ENCODE assay signal across 14 cellular contexts in the genomic region with DNA sequence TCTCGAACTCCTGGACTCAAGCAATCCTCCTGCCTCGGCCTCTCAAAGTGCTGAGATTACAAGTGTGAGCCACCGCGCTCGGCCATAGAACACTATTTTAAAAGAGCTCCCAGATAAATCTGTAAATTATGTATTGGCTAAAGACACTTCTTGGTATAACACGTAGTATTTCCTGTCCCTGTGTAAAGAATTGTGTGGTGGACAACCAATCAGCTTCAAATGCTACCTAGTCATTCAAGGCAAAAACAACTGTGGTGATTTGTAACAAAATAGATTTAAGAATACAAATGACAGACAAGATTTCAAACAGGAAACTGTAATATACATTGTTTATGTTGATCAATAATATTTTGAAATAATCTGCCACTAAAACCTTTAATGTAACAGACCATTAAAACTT. TPM values are rescaled to one million over a fixed set of nuclear protein-coding genes. Genes with fewer than 3 reads are reported as not detected.
DNase-seq lines count a peak whose midpoint lies in the region; ATAC-seq and TF ChIP-seq lines count a peak whose summit lies in the region.
"Had no signal": no experiment of that assay in that cellular context is flagged by ENCODE, and none has a peak within 500 bp of the region (broad histone marks: within the 10 kb centered on the region; RNA-seq: fewer than 3 reads in every experiment).

No MANE protein-coding gene starts in this region.

- DNase-seq in left ventricle myocardium inferior (no peak), cardiac septum (ENCODE audit: low spot score) (no peak), memory B cell (ENCODE audit: low spot score in 2 of 2) (no peak), NCI-H446 (lab: John Stamatoyannopoulos, UW) (no peak), kidney glomerular epithelial cell (lab: John Stamatoyannopoulos, UW) (no peak)
- no peak for DNase-seq in activated CD4-positive, alpha-beta memory T cell treated with anti-CD3 and anti-CD28 coated beads, Interleukin-2, amount 10 ng/mL, durations not matched to agents 7 days and 5 days
- DNase-seq in stimulated activated CD4-positive, alpha-beta T cell treated with anti-CD3 and anti-CD28 coated beads, Interleukin-2, amount 100 ng/mL, for 24 hours, result no peak
- DNase-seq: mesendoderm, NCI-H146, NCI-H526, T1000 had no signal

- H3K27ac Mint-ChIP-seq in activated CD4-positive, alpha-beta memory T cell treated with anti-CD3 and anti-CD28 coated beads, Interleukin-2, amount 10 ng/mL, durations not matched to agents 7 days and 5 days, result peak overlapping the region; percentile 100
- H3K27ac Mint-ChIP-seq in memory B cell, result peak overlapping the region; percentile 98
- H3K27ac Mint-ChIP-seq: type B pancreatic cell had no signal

- no peaks in the 10 kb centered on the region for H3K27me3 Mint-ChIP-seq in activated CD4-positive, alpha-beta memory T cell treated with anti-CD3 and anti-CD28 coated beads, Interleukin-2, amount 10 ng/mL, durations not matched to agents 7 days and 5 days
- no peaks in the 10 kb centered on the region for H3K27me3 Mint-ChIP-seq in memory B cell
- H3K27me3 Mint-ChIP-seq: type B pancreatic cell had no signal

- CTCF ChIA-PET in activated CD4-positive, alpha-beta memory T cell treated with anti-CD3 and anti-CD28 coated beads, Interleukin-2, amount 10 ng/mL, durations not matched to agents 7 days and 5 days (lab: Charles Lee), result interaction anchor here (1.0 to 13.1 kb wide), 5 partner anchors 9 to 333 kb away, joined by 3 to 185 read pairs (median 4); partner anchors contain the start of genes ATAD5, CRLF3 and GOSR1

- no peaks in the 10 kb centered on the region for H3K27me3 ChIP-seq in left ventricle myocardium inferior (ENCODE audit: low read depth)

- H3K9me3 Mint-ChIP-seq in activated CD4-positive, alpha-beta memory T cell treated with anti-CD3 and anti-CD28 coated beads, Interleukin-2, amount 10 ng/mL, durations not matched to agents 7 days and 5 days, result no peaks in the 10 kb centered on the region
- no peaks in the 10 kb centered on the region for H3K9me3 Mint-ChIP-seq in memory B cell
- H3K9me3 Mint-ChIP-seq: type B pancreatic cell had no signal

- peak overlapping the region; percentile 43 for H3K27ac ChIP-seq in left ventricle myocardium inferior (replicated peaks)
- H3K27ac ChIP-seq: parathyroid adenoma had no signal

- intact Hi-C loops in left ventricle myocardium inferior (cut with micrococcal nuclease), result no loop called here
- intact Hi-C loops in cardiac septum (cut with DNase I), result no loop called here

- ATAC-seq in memory B cell (ENCODE audit: low read depth), result no peak
- no peak for ATAC-seq in HG02642 (IDR thresholded peaks at IDR 0.05; ENCODE audit: poor library complexity, unreplicated experiment)

- H3K36me3 Mint-ChIP-seq in activated CD4-positive, alpha-beta memory T cell treated with anti-CD3 and anti-CD28 coated beads, Interleukin-2, amount 10 ng/mL, durations not matched to agents 7 days and 5 days (ENCODE audit: low read depth), result peaks cover 26% of the 10 kb centered on the region
- H3K36me3 Mint-ChIP-seq in memory B cell, result no peaks in the 10 kb centered on the region

- no peaks in the 10 kb centered on the region for H3K9me3 ChIP-seq in left ventricle myocardium inferior (replicated peaks)

- H3K4me3 Mint-ChIP-seq in activated CD4-positive, alpha-beta memory T cell treated with anti-CD3 and anti-CD28 coated beads, Interleukin-2, amount 10 ng/mL, durations not matched to agents 7 days and 5 days, result peak overlapping the region; percentile 82
- H3K4me3 Mint-ChIP-seq in memory B cell, result no peak overlapping the region
- H3K4me3 Mint-ChIP-seq: type B pancreatic cell had no signal

- POLR2A ChIA-PET in activated CD4-positive, alpha-beta memory T cell treated with anti-CD3 and anti-CD28 coated beads, Interleukin-2, amount 10 ng/mL, durations not matched to agents 7 days and 5 days (lab: Charles Lee), result interaction anchor here (0.8 to 10.8 kb wide), 10 partner anchors 9 to 507 kb away, joined by 3 to 256 read pairs (median 6); partner anchors contain the start of genes ATAD5, CRLF3 and EVI2B

- H3K4me1 Mint-ChIP-seq in activated CD4-positive, alpha-beta memory T cell treated with anti-CD3 and anti-CD28 coated beads, Interleukin-2, amount 10 ng/mL, durations not matched to agents 7 days and 5 days, result peaks cover 62% of the 10 kb centered on the region
- H3K4me1 Mint-ChIP-seq in memory B cell, result peaks cover 23% of the 10 kb centered on the region

- no peaks in the 10 kb centered on the region for H3K36me3 ChIP-seq in left ventricle myocardium inferior

- peaks cover 27% of the 10 kb centered on the region for H3K4me1 ChIP-seq in left ventricle myocardium inferior
- H3K4me1 ChIP-seq: parathyroid adenoma had no signal

- no peak overlapping the region for H3K4me3 ChIP-seq in left ventricle myocardium inferior

- no peak for TF ChIP-seq CTCF in left ventricle myocardium inferior (IDR thresholded peaks at IDR 0.05; ENCODE audit: borderline replicate concordance)

RNA-seq across cellular contexts. Expression of gene CRLF3, which starts 14.6 kb away (rescaled TPM):
- total RNA-seq in left ventricle myocardium inferior (4.7 TPM), cardiac septum (5.1 TPM)
- 10 to 100 TPM; 70.1 to 76.2 TPM for total RNA-seq in activated CD4-positive, alpha-beta memory T cell treated with anti-CD3 and anti-CD28 coated beads, Interleukin-2, amount 10 ng/mL, durations not matched to agents 7 days and 5 days

RNA-seq across cellular contexts. Expression of gene ATAD5, which starts 21.9 kb away (rescaled TPM):
- total RNA-seq in left ventricle myocardium inferior (0.36 TPM), cardiac septum (0.48 TPM)
- total RNA-seq in activated CD4-positive, alpha-beta memory T cell treated with anti-CD3 and anti-CD28 coated beads, Interleukin-2, amount 10 ng/mL, durations not matched to agents 7 days and 5 days, result 10 to 100 TPM; 24.0 to 26.7 TPM

Comparison
In these comparisons a context has a peak if more than half of its experiments do, and no peak if none do; other contexts are left out.
1. RNA of gene CRLF3, which starts 14.6 kb away (total RNA-seq): 70.1 to 76.2 TPM in activated CD4-positive, alpha-beta memory T cell treated with anti-CD3 and anti-CD28 coated beads, Interleukin-2, amount 10 ng/mL, durations not matched to agents 7 days and 5 days; 5.1 TPM in cardiac septum (single experiment) and 4.7 TPM in left ventricle myocardium inferior (single experiment); every median in the first group is over 10 times any median in the second.
2. RNA of gene ATAD5, which starts 21.9 kb away (total RNA-seq): 24.0 to 26.7 TPM in activated CD4-positive, alpha-beta memory T cell treated with anti-CD3 and anti-CD28 coated beads, Interleukin-2, amount 10 ng/mL, durations not matched to agents 7 days and 5 days; 0.48 TPM in cardiac septum (single experiment) and 0.36 TPM in left ventricle myocardium inferior (single experiment); every median in the first group is over 10 times any median in the second.